In genomic region chr22:27723150-27723549, GRCh38 we compare ENCODE assay signal across 15 cellular contexts.
DNase-seq lines count a peak whose midpoint lies in the region; ATAC-seq and TF ChIP-seq lines count a peak whose summit lies in the region.
"Had no signal": no experiment of that assay in that cellular context is flagged by ENCODE, and none has a peak within 500 bp of the region (broad histone marks: within the 10 kb centered on the region; RNA-seq: fewer than 3 reads in every experiment).

No MANE protein-coding gene starts in this region.

- no peak for DNase-seq in CD14-positive monocyte (ENCODE audit: low spot score)
- no peak for DNase-seq in HFFc6
- DNase-seq in chondrocyte (ENCODE audit: low spot score), result no peak
- DNase-seq in osteocyte (ENCODE audit: extremely low spot score, unreplicated experiment), result no peak
- no peak for DNase-seq in HuH-7.5 (ENCODE audit: low spot score)
- DNase-seq in NCI-H748 (lab: John Stamatoyannopoulos, UW; ENCODE audit: unreplicated experiment), result no peak
- DNase-seq: activated CD4-positive, alpha-beta T cell treated with anti-CD3 and anti-CD28 coated beads, Interleukin-2, amount 50 U/mL, for 48 hours; activated naive CD4-positive, alpha-beta T cell treated with Interleukin-2 at 50 U/mL for 16 hours; aorta; NCI-H146; NCI-H774; ovary; T-cell; WERI-Rb-1 had no signal

- TF ChIP-seq CTCF in CD14-positive monocyte (IDR thresholded peaks at IDR 0.05) (peak; percentile 21), HFFc6 (IDR thresholded peaks at IDR 0.05) (peak; percentile 43), chondrocyte (IDR thresholded peaks at IDR 0.05) (peak; percentile 66), osteocyte (IDR thresholded peaks at IDR 0.05) (peak; percentile 41)

- ATAC-seq in HG02588 (IDR thresholded peaks at IDR 0.05; ENCODE audit: unreplicated experiment), result no peak
- ATAC-seq: T-cell had no signal

- H3K27ac Mint-ChIP-seq in CD14-positive monocyte, result peak overlapping the region in 3 of 7 donors; percentile 12 to 51 (median 48)
- H3K27ac Mint-ChIP-seq in HFFc6, result no peak overlapping the region
- no peak overlapping the region for H3K27ac Mint-ChIP-seq in chondrocyte (ENCODE audit: unreplicated experiment)
- peak overlapping the region; percentile 63 for H3K27ac Mint-ChIP-seq in osteocyte (ENCODE audit: unreplicated experiment)
- H3K27ac Mint-ChIP-seq: T-cell had no signal

- H3K4me3 Mint-ChIP-seq in CD14-positive monocyte (no peak overlapping the region), HFFc6 (no peak overlapping the region), chondrocyte (ENCODE audit: unreplicated experiment) (no peak overlapping the region), osteocyte (ENCODE audit: unreplicated experiment) (no peak overlapping the region)
- H3K4me3 Mint-ChIP-seq: T-cell had no signal

- intact Hi-C loops in CD14-positive monocyte (cut with micrococcal nuclease), result no loop called here

- H3K27me3 Mint-ChIP-seq in CD14-positive monocyte (ENCODE audit: low read depth in 3 of 3) (peaks cover 0 to 11% (median 0%) of the 10 kb centered on the region in 3 donors), HFFc6 (ENCODE audit: insufficient read depth) (peaks cover 8% of the 10 kb centered on the region), chondrocyte (ENCODE audit: low read depth) (no peaks in the 10 kb centered on the region), osteocyte (ENCODE audit: unreplicated experiment) (no peaks in the 10 kb centered on the region)

- H3K4me1 Mint-ChIP-seq in CD14-positive monocyte (peaks cover 40% of the 10 kb centered on the region), HFFc6 (ENCODE audit: low read depth) (peaks cover 32% of the 10 kb centered on the region), chondrocyte (ENCODE audit: low read depth) (peaks cover 68% of the 10 kb centered on the region), osteocyte (ENCODE audit: unreplicated experiment) (peaks cover 70% of the 10 kb centered on the region)
- H3K4me1 Mint-ChIP-seq: T-cell had no signal

- no peaks in the 10 kb centered on the region for H3K36me3 Mint-ChIP-seq in CD14-positive monocyte
- H3K36me3 Mint-ChIP-seq in HFFc6 (ENCODE audit: low read depth), result no peaks in the 10 kb centered on the region
- no peaks in the 10 kb centered on the region for H3K36me3 Mint-ChIP-seq in chondrocyte (ENCODE audit: low read depth)
- no peaks in the 10 kb centered on the region for H3K36me3 Mint-ChIP-seq in osteocyte (ENCODE audit: unreplicated experiment)
- H3K36me3 Mint-ChIP-seq: T-cell had no signal

- H3K9me3 Mint-ChIP-seq in CD14-positive monocyte (peaks cover 1 to 10% (median 3%) of the 10 kb centered on the region in 7 donors), HFFc6 (no peaks in the 10 kb centered on the region), chondrocyte (ENCODE audit: low read depth) (peaks cover 3% of the 10 kb centered on the region), osteocyte (ENCODE audit: unreplicated experiment) (no peaks in the 10 kb centered on the region)
